7 cellular contexts compared by ENCODE assay signal in genomic region chr10:72340510-72340895, GRCh38. TPM values are rescaled to one million over a fixed set of nuclear protein-coding genes. Genes with fewer than 3 reads are reported as not detected.
A peak's percentile ranks its signal among the peaks of the same experiment; 100 is the strongest.
DNase-seq lines count a peak whose midpoint lies in the region; ATAC-seq, FAIRE-seq and TF ChIP-seq lines count a peak whose summit lies in the region.

No MANE protein-coding gene starts in this region.

- H3K36me3 Mint-ChIP-seq in activated CD8-positive, alpha-beta memory T cell treated with anti-CD3 and anti-CD28 coated beads, Interleukin-2, amount 10 ng/mL, durations not matched to agents 7 days and 5 days, result peaks cover 28% of the 10 kb centered on the region
- peaks cover 12% of the 10 kb centered on the region for H3K36me3 Mint-ChIP-seq in endothelial cell (ENCODE audit: low read depth, unreplicated experiment)
- peaks cover 6% of the 10 kb centered on the region for H3K36me3 Mint-ChIP-seq in natural killer cell treated with Interleukin-12 subunit alpha and Interleukin-12 subunit beta and Interleukin-15 and Interleukin-18, amount 100 ng/mL, for 72 hours

- CTCF ChIA-PET in activated CD8-positive, alpha-beta memory T cell treated with anti-CD3 and anti-CD28 coated beads, Interleukin-2, amount 10 ng/mL, durations not matched to agents 7 days and 5 days (lab: Charles Lee), result interaction anchor here (0.7 to 9.5 kb wide), 22 partner anchors 8 to 442 kb away, joined by 3 to 141 read pairs (median 4); partner anchors contain the start of gene DDIT4

- peak overlapping the region; percentile 24 for H3K27ac Mint-ChIP-seq in activated CD8-positive, alpha-beta memory T cell treated with anti-CD3 and anti-CD28 coated beads, Interleukin-2, amount 10 ng/mL, durations not matched to agents 7 days and 5 days
- H3K27ac Mint-ChIP-seq in endothelial cell (ENCODE audit: unreplicated experiment), result no peak overlapping the region
- H3K27ac Mint-ChIP-seq in natural killer cell treated with Interleukin-12 subunit alpha and Interleukin-12 subunit beta and Interleukin-15 and Interleukin-18, amount 100 ng/mL, for 72 hours, result peak overlapping the region; percentile 64 to 82

- no peaks in the 10 kb centered on the region for H3K27me3 ChIP-seq in upper lobe of left lung

- FAIRE-seq in GM12892 (lab: Jason Lieb, UNC), result peak; percentile 77

- peaks cover 16 to 38% (median 34%) of the 10 kb centered on the region in 4 donors for H3K4me1 ChIP-seq in upper lobe of left lung

- TF ChIP-seq POLR2A in GM12892 (IDR thresholded peaks at IDR 0.05; ENCODE audit: low read depth, low read length), result no peak
- no peak for TF ChIP-seq POLR2A in upper lobe of left lung (IDR thresholded peaks at IDR 0.05)

- no peaks in the 10 kb centered on the region for H3K9me3 Mint-ChIP-seq in activated CD8-positive, alpha-beta memory T cell treated with anti-CD3 and anti-CD28 coated beads, Interleukin-2, amount 10 ng/mL, durations not matched to agents 7 days and 5 days (ENCODE audit: low read depth)
- no peaks in the 10 kb centered on the region for H3K9me3 Mint-ChIP-seq in endothelial cell (ENCODE audit: unreplicated experiment)
- H3K9me3 Mint-ChIP-seq in natural killer cell treated with Interleukin-12 subunit alpha and Interleukin-12 subunit beta and Interleukin-15 and Interleukin-18, amount 100 ng/mL, for 72 hours, result no peaks in the 10 kb centered on the region

- no peaks in the 10 kb centered on the region for H3K27me3 Mint-ChIP-seq in activated CD8-positive, alpha-beta memory T cell treated with anti-CD3 and anti-CD28 coated beads, Interleukin-2, amount 10 ng/mL, durations not matched to agents 7 days and 5 days
- no peaks in the 10 kb centered on the region for H3K27me3 Mint-ChIP-seq in endothelial cell (ENCODE audit: unreplicated experiment)
- H3K27me3 Mint-ChIP-seq in natural killer cell treated with Interleukin-12 subunit alpha and Interleukin-12 subunit beta and Interleukin-15 and Interleukin-18, amount 100 ng/mL, for 72 hours, result no peaks in the 10 kb centered on the region

- DNase-seq in GM12892 (ENCODE audit: insufficient read length) (peak; percentile 76), NCI-H2227 (lab: John Stamatoyannopoulos, UW; ENCODE audit: unreplicated experiment) (peak; percentile 70), endothelial cell (ENCODE audit: low spot score) (peak; percentile 79), upper lobe of left lung (peak; percentile 85 to 88), NCI-H1930 (lab: John Stamatoyannopoulos, UW) (no peak)
- peak; percentile 85 for DNase-seq in activated CD8-positive, alpha-beta memory T cell treated with anti-CD3 and anti-CD28 coated beads, Interleukin-2, amount 10 ng/mL, durations not matched to agents 7 days and 5 days
- peak; percentile 80 for DNase-seq in natural killer cell treated with Interleukin-12 subunit alpha and Interleukin-12 subunit beta and Interleukin-15 and Interleukin-18, amount 100 ng/mL, for 72 hours (ENCODE audit: low spot score)

- H3K4me1 Mint-ChIP-seq in activated CD8-positive, alpha-beta memory T cell treated with anti-CD3 and anti-CD28 coated beads, Interleukin-2, amount 10 ng/mL, durations not matched to agents 7 days and 5 days, result peaks cover 47% of the 10 kb centered on the region
- H3K4me1 Mint-ChIP-seq in endothelial cell (ENCODE audit: unreplicated experiment), result peaks cover 6% of the 10 kb centered on the region
- peaks cover 30 to 45% of the 10 kb centered on the region in 2 donors for H3K4me1 Mint-ChIP-seq in natural killer cell treated with Interleukin-12 subunit alpha and Interleukin-12 subunit beta and Interleukin-15 and Interleukin-18, amount 100 ng/mL, for 72 hours (ENCODE audit: low read depth in 2 of 2)

- peak overlapping the region; percentile 51 to 79 (median 64) for H3K27ac ChIP-seq in upper lobe of left lung

- H3K4me3 ChIP-seq in upper lobe of left lung, result no peak overlapping the region

- H3K36me3 ChIP-seq in upper lobe of left lung, result peaks cover 4 to 87% (median 63%) of the 10 kb centered on the region in 4 donors

- 52 to 58% methylated on average over 12 to 15 of the region's 15 CpGs for WGBS in upper lobe of left lung, 2 donors

- ATAC-seq in activated CD8-positive, alpha-beta memory T cell treated with anti-CD3 and anti-CD28 coated beads, Interleukin-2, amount 10 ng/mL, durations not matched to agents 7 days and 5 days, result peak; percentile 32
- ATAC-seq in natural killer cell treated with Interleukin-12 subunit alpha and Interleukin-12 subunit beta and Interleukin-15 and Interleukin-18, amount 100 ng/mL, for 72 hours, result peak; percentile 65 to 73
- peak; percentile 78 to 83 for ATAC-seq in upper lobe of left lung (ENCODE audit: low FRiP score in 2 of 2)

- no peak for TF ChIP-seq EP300 in upper lobe of left lung (IDR thresholded peaks at IDR 0.05)

- no peak overlapping the region for H3K4me3 Mint-ChIP-seq in activated CD8-positive, alpha-beta memory T cell treated with anti-CD3 and anti-CD28 coated beads, Interleukin-2, amount 10 ng/mL, durations not matched to agents 7 days and 5 days
- H3K4me3 Mint-ChIP-seq in endothelial cell (ENCODE audit: unreplicated experiment), result no peak overlapping the region
- no peak overlapping the region for H3K4me3 Mint-ChIP-seq in natural killer cell treated with Interleukin-12 subunit alpha and Interleukin-12 subunit beta and Interleukin-15 and Interleukin-18, amount 100 ng/mL, for 72 hours

- no peaks in the 10 kb centered on the region for H3K9me3 ChIP-seq in upper lobe of left lung

- TF ChIP-seq CTCF in endothelial cell (IDR thresholded peaks at IDR 0.05; ENCODE audit: unreplicated experiment), result peak; percentile 93
- TF ChIP-seq CTCF in upper lobe of left lung (IDR thresholded peaks at IDR 0.05), result peak; percentile 95 to 98 (median 96)

RNA-seq across cellular contexts. Expression of gene DNAJB12, which starts 14.2 kb away (rescaled TPM):
- 9.9 TPM for polyA plus RNA-seq in GM12892 (2012; ENCODE audit: missing spikeins)
- 10 to 100 TPM; 25.5 to 31.4 TPM for total RNA-seq in activated CD8-positive, alpha-beta memory T cell treated with anti-CD3 and anti-CD28 coated beads, Interleukin-2, amount 10 ng/mL, durations not matched to agents 7 days and 5 days
- total RNA-seq in endothelial cell (ENCODE audit: unreplicated experiment), result 20.5 TPM
- 10 to 100 TPM; 39.5 to 39.7 TPM for total RNA-seq in natural killer cell treated with Interleukin-12 subunit alpha and Interleukin-12 subunit beta and Interleukin-15 and Interleukin-18, amount 100 ng/mL, for 72 hours
- 10 to 100 TPM; 24.4 to 81.7 (median 49.2) TPM for total RNA-seq in upper lobe of left lung

Comparison
In these comparisons a context has a peak if more than half of its experiments do, and no peak if none do; other contexts are left out.
1. DNase-seq: peak in GM12892 (single experiment), NCI-H2227 (single experiment), activated CD8-positive, alpha-beta memory T cell treated with anti-CD3 and anti-CD28 coated beads, Interleukin-2, amount 10 ng/mL, durations not matched to agents 7 days and 5 days (single experiment), endothelial cell (single experiment), natural killer cell treated with Interleukin-12 subunit alpha and Interleukin-12 subunit beta and Interleukin-15 and Interleukin-18, amount 100 ng/mL, for 72 hours (single experiment) and upper lobe of left lung (2 of 2); none in NCI-H1930 (0 of 2).
2. Peak in every context shown above with its lines, with median percentiles within 50 percentile points of each other: ATAC-seq.